Comparison of ENCODE assay signal across 15 cellular contexts in the genomic region with DNA sequence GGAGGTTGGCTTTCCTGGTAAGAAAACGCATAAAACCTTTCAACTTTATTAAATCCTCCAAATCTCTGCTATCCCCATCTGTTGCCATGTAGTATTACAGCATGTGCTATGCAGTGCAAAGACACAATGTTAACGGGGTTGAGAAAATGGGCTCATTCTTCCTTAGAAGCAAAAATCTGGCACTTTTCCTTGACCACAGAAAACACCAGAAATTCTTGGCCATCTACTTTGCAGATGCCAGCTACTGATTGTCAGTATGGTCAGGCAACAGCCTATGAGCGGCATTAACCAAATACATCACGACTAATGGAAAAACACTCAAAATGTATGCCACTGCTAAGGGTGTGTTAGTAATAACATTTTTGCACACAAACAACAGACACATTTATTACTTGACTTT.
"Had no signal": no experiment of that assay in that cellular context is flagged by ENCODE, and none has a peak within 500 bp of the region (broad histone marks: within the 10 kb centered on the region; RNA-seq: fewer than 3 reads in every experiment).

No MANE protein-coding gene starts in this region.

- DNase-seq: activated CD4-positive, alpha-beta T cell treated with anti-CD3 and anti-CD28 coated beads, Interleukin-2, amount 10 ng/mL, durations not matched to agents 24 days and 14 days; activated naive CD4-positive, alpha-beta T cell treated with anti-CD3 and anti-CD28 coated beads for 36 hours; activated T-cell treated with anti-CD3 and anti-CD28 coated beads for 4 hours; cortex of kidney; effector memory CD8-positive, alpha-beta T cell; glutamatergic neuron; immature natural killer cell; left cardiac atrium; lower lobe of right lung; naive thymus-derived CD4-positive, alpha-beta T cell; right cardiac atrium; stimulated activated CD4-positive, alpha-beta T cell treated with anti-CD3 and anti-CD28 coated beads, Interleukin-1b, Interleukin-23, amount 100 ng/mL, for 48 hours; stimulated activated naive B cell treated with anti-CD40 and anti-IgM and Interleukin-4, amounts not matched to agents 10 μg/mL and 1 μg/mL and 100 μg/mL, for 72 hours had no signal

- ATAC-seq: activated T-helper 17 cell treated with anti-CD3 and anti-CD28 coated beads, Interleukin-2, amount 50 U/mL, for 72 hours; effector memory CD8-positive, alpha-beta T cell; left cardiac atrium; lower lobe of right lung; naive thymus-derived CD4-positive, alpha-beta T cell; right cardiac atrium; stimulated activated naive B cell treated with anti-CD40 and anti-IgM and Interleukin-4, amounts not matched to agents 10 μg/mL and 1 μg/mL and 100 μg/mL, for 72 hours; WTC11 had no signal

- H3K4me3 ChIP-seq: lower lobe of right lung had no signal

- H3K9me3 ChIP-seq: lower lobe of right lung had no signal

- H3K27ac ChIP-seq: lower lobe of right lung had no signal

- H3K36me3 ChIP-seq: lower lobe of right lung had no signal

- H3K4me1 ChIP-seq: lower lobe of right lung had no signal
